Comparison of ENCODE assay signal across 35 cellular contexts in genomic region chr9:13673348-13673747, GRCh38.
"Had no signal": no experiment of that assay in that cellular context is flagged by ENCODE, and none has a peak within 500 bp of the region (broad histone marks: within the 10 kb centered on the region; RNA-seq: fewer than 3 reads in every experiment).

No MANE protein-coding gene starts in this region.

- H3K27me3 ChIP-seq: MG63 had no signal

- H3K4me3 ChIP-seq: MG63 had no signal

- H3K36me3 ChIP-seq: MG63 had no signal

- DNase-seq: Karpas-422, Kasumi-1, MG63, MM.1S, MV-4-11, NCI-H1048, NCI-H1092, NCI-H1092 treated with DMSO at 0.1 percent for 48 hours, NCI-H1105, NCI-H1105 treated with DMSO at 0.1 percent for 48 hours, NCI-H1417, NCI-H1417 treated with DMSO at 0.1 percent for 48 hours, NCI-H1436, NCI-H1436 treated with DMSO at 0.1 percent for 48 hours, NCI-H146, NCI-H1694, NCI-H1694 treated with DMSO at 0.1 percent for 48 hours, NCI-H187, NCI-H187 treated with DMSO at 0.1 percent for 48 hours, NCI-H1930, NCI-H2029, NCI-H2029 treated with DMSO at 0.1 percent for 48 hours, NCI-H2081, NCI-H2081 treated with DMSO at 0.1 percent for 48 hours, NCI-H2107, NCI-H2171, NCI-H2171 treated with DMSO at 0.1 percent for 48 hours, NCI-H2227 treated with DMSO at 0.1 percent for 48 hours, NCI-H226, NCI-H345, NCI-H446, NCI-H446 treated with DMSO at 0.1 percent for 48 hours, NCI-H510A, NCI-H510A treated with DMSO at 0.1 percent for 48 hours, NCI-H524 had no signal
